2 cellular contexts compared by ENCODE assay signal in genomic region chr19:10206226-10206873, GRCh38.
A peak's percentile ranks its signal among the peaks of the same experiment; 100 is the strongest.
TF ChIP-seq lines count a peak whose summit lies in the region.

No MANE protein-coding gene starts in this region.

TF ChIP-seq in HepG2, 621 proteins besides CTCF, POLR2A, EP300 and RAD21 (continues in another document):
- TF ChIP-seq CBX2 (IDR thresholded peaks at IDR 0.05; ENCODE audit: low read depth, low read length): no peak
- 0 out of 2 replicates have a peak, but pooled peaks have one; percentile 19 for TF ChIP-seq CBX2 (CRISPR knock-in tag; IDR thresholded peaks at IDR 0.05; ENCODE audit: low read depth)
- 0 out of 2 replicates have a peak, but pooled peaks have one; percentile 6 for TF ChIP-seq ETV5 (CRISPR knock-in tag; IDR thresholded peaks at IDR 0.05; ENCODE audit: borderline replicate concordance)
- TF ChIP-seq SIX1 (CRISPR knock-in tag; IDR thresholded peaks at IDR 0.05; ENCODE audit: borderline replicate concordance): no peak
- peak; percentile 59; the same call in 1 of the 2 replicates for TF ChIP-seq HNF1B (CRISPR knock-in tag; IDR thresholded peaks at IDR 0.05)
- TF ChIP-seq ZBTB21 (CRISPR knock-in tag; IDR thresholded peaks at IDR 0.05): no peak
- TF ChIP-seq KLF6 (CRISPR knock-in tag; IDR thresholded peaks at IDR 0.05): peak; percentile 36; the same call in 1 of the 2 replicates
- no peak for TF ChIP-seq ZNF776 (CRISPR knock-in tag; IDR thresholded peaks at IDR 0.05)
- TF ChIP-seq, protein P1, sequence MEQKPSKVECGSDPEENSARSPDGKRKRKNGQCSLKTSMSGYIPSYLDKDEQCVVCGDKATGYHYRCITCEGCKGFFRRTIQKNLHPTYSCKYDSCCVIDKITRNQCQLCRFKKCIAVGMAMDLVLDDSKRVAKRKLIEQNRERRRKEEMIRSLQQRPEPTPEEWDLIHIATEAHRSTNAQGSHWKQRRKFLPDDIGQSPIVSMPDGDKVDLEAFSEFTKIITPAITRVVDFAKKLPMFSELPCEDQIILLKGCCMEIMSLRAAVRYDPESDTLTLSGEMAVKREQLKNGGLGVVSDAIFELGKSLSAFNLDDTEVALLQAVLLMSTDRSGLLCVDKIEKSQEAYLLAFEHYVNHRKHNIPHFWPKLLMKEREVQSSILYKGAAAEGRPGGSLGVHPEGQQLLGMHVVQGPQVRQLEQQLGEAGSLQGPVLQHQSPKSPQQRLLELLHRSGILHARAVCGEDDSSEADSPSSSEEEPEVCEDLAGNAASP (CRISPR knock-in tag; IDR thresholded peaks at IDR 0.05; ENCODE audit: borderline replicate concordance): 0 out of 2 replicates have a peak, but pooled peaks have one; percentile 17
- TF ChIP-seq, protein P2, sequence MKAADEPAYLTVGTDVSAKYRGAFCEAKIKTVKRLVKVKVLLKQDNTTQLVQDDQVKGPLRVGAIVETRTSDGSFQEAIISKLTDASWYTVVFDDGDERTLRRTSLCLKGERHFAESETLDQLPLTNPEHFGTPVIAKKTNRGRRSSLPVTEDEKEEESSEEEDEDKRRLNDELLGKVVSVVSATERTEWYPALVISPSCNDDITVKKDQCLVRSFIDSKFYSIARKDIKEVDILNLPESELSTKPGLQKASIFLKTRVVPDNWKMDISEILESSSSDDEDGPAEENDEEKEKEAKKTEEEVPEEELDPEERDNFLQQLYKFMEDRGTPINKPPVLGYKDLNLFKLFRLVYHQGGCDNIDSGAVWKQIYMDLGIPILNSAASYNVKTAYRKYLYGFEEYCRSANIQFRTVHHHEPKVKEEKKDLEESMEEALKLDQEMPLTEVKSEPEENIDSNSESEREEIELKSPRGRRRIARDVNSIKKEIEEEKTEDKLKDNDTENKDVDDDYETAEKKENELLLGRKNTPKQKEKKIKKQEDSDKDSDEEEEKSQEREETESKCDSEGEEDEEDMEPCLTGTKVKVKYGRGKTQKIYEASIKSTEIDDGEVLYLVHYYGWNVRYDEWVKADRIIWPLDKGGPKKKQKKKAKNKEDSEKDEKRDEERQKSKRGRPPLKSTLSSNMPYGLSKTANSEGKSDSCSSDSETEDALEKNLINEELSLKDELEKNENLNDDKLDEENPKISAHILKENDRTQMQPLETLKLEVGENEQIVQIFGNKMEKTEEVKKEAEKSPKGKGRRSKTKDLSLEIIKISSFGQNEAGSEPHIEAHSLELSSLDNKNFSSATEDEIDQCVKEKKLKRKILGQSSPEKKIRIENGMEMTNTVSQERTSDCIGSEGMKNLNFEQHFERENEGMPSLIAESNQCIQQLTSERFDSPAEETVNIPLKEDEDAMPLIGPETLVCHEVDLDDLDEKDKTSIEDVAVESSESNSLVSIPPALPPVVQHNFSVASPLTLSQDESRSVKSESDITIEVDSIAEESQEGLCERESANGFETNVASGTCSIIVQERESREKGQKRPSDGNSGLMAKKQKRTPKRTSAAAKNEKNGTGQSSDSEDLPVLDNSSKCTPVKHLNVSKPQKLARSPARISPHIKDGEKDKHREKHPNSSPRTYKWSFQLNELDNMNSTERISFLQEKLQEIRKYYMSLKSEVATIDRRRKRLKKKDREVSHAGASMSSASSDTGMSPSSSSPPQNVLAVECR (CRISPR knock-in tag; IDR thresholded peaks at IDR 0.05; ENCODE audit: borderline replicate concordance): peak; percentile 14; the same call in 1 of the 2 replicates
- 0 out of 2 replicates have a peak, but pooled peaks have one; percentile 44 for TF ChIP-seq ZNF292 (CRISPR knock-in tag; IDR thresholded peaks at IDR 0.05; ENCODE audit: borderline replicate concordance, low read depth)
- no peak for TF ChIP-seq NONO (IDR thresholded peaks at IDR 0.05)
- TF ChIP-seq NONO (CRISPR knock-in tag; conservative IDR thresholded peaks at IDR 0.05): no peak
- 0 out of 2 replicates have a peak, but pooled peaks have one; percentile 28 for TF ChIP-seq PHF8 (CRISPR knock-in tag; IDR thresholded peaks at IDR 0.05)
- no peak for TF ChIP-seq HNRNPLL (IDR thresholded peaks at IDR 0.05; ENCODE audit: low read depth, low read length, poor library complexity, severe bottlenecking)
- TF ChIP-seq REPIN1 (CRISPR knock-in tag; IDR thresholded peaks at IDR 0.05; ENCODE audit: borderline replicate concordance, low read depth): no peak
- TF ChIP-seq SMAD3 (CRISPR knock-in tag; IDR thresholded peaks at IDR 0.05): peak; percentile 62; the same call in 1 of the 2 replicates
- TF ChIP-seq U2AF2 (IDR thresholded peaks at IDR 0.05; ENCODE audit: low read depth, low read length): no peak
- TF ChIP-seq ZNF563 (CRISPR knock-in tag; IDR thresholded peaks at IDR 0.05): peak; percentile 59; the same call in 1 of the 2 replicates
- TF ChIP-seq FOXA3 (CRISPR knock-in tag; IDR thresholded peaks at IDR 0.05): 0 out of 2 replicates have a peak, but pooled peaks have one; percentile 11
- TF ChIP-seq NFIB (CRISPR knock-in tag; IDR thresholded peaks at IDR 0.05; ENCODE audit: borderline replicate concordance): no peak
- no peak for TF ChIP-seq LCORL (IDR thresholded peaks at IDR 0.05)
- TF ChIP-seq LCORL (CRISPR knock-in tag; IDR thresholded peaks at IDR 0.05): 0 out of 2 replicates have a peak, but pooled peaks have one; percentile 39
- TF ChIP-seq TEAD3 (CRISPR knock-in tag; optimal IDR thresholded peaks at IDR 0.05; ENCODE audit: borderline replicate concordance): peak; percentile 96
- TF ChIP-seq CBX5 (CRISPR knock-in tag; IDR thresholded peaks at IDR 0.05; ENCODE audit: borderline replicate concordance): 0 out of 2 replicates have a peak, but pooled peaks have one; percentile 19
- TF ChIP-seq ZNF768 (CRISPR knock-in tag; IDR thresholded peaks at IDR 0.05): peak; percentile 74; the same call in 1 of the 2 replicates
- peak; percentile 94 for TF ChIP-seq ZNF263 (CRISPR knock-in tag; IDR thresholded peaks at IDR 0.05)
- TF ChIP-seq DNMT3B (CRISPR knock-in tag; conservative IDR thresholded peaks at IDR 0.05): 0 out of 2 replicates have a peak, but pooled peaks have one; percentile 45
- no peak for TF ChIP-seq SETDB1 (CRISPR knock-in tag; IDR thresholded peaks at IDR 0.05; ENCODE audit: borderline replicate concordance)

TF ChIP-seq in SK-N-SH, 30 proteins besides CTCF, POLR2A, EP300 and RAD21:
- TF ChIP-seq USF2 (IDR thresholded peaks at IDR 0.05; ENCODE audit: borderline replicate concordance, low read depth, low read length) (no peak), RCOR1 (IDR thresholded peaks at IDR 0.05; ENCODE audit: low read length) (no peak), FOSL2 (IDR thresholded peaks at IDR 0.05; ENCODE audit: borderline replicate concordance, low read depth) (peak; percentile 37; the same call in 1 of the 2 replicates), EZH2phosphoT487 (IDR thresholded peaks at IDR 0.05; ENCODE audit: borderline replicate concordance, low read depth) (no peak), SIN3A (IDR thresholded peaks at IDR 0.05; ENCODE audit: borderline replicate concordance, low read depth, low read length) (no peak), JUND (IDR thresholded peaks at IDR 0.05) (no peak), FOXM1 (IDR thresholded peaks at IDR 0.05; ENCODE audit: low read depth) (no peak), FOXJ3 (CRISPR knock-in tag; IDR thresholded peaks at IDR 0.05) (no peak), YY1 (IDR thresholded peaks at IDR 0.05; ENCODE audit: low read depth) (no peak), RFX5 (IDR thresholded peaks at IDR 0.05; ENCODE audit: low read length) (no peak), CHD2 (IDR thresholded peaks at IDR 0.05; ENCODE audit: low read length, partially characterized antibody) (no peak), RXRA (IDR thresholded peaks at IDR 0.05; ENCODE audit: borderline replicate concordance, low read depth) (no peak), NFIC (IDR thresholded peaks at IDR 0.05; ENCODE audit: borderline replicate concordance) (no peak), MEF2A (IDR thresholded peaks at IDR 0.05; ENCODE audit: borderline replicate concordance, low read depth) (no peak), TEAD4 (IDR thresholded peaks at IDR 0.05; ENCODE audit: borderline replicate concordance, insufficient read depth) (no peak), NRF1 (IDR thresholded peaks at IDR 0.05; ENCODE audit: low read depth, low read length) (no peak)
- TF ChIP-seq, protein P3, sequence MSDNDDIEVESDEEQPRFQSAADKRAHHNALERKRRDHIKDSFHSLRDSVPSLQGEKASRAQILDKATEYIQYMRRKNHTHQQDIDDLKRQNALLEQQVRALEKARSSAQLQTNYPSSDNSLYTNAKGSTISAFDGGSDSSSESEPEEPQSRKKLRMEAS (IDR thresholded peaks at IDR 0.05; ENCODE audit: low read depth): peak; percentile 94
- TF ChIP-seq, protein P4, sequence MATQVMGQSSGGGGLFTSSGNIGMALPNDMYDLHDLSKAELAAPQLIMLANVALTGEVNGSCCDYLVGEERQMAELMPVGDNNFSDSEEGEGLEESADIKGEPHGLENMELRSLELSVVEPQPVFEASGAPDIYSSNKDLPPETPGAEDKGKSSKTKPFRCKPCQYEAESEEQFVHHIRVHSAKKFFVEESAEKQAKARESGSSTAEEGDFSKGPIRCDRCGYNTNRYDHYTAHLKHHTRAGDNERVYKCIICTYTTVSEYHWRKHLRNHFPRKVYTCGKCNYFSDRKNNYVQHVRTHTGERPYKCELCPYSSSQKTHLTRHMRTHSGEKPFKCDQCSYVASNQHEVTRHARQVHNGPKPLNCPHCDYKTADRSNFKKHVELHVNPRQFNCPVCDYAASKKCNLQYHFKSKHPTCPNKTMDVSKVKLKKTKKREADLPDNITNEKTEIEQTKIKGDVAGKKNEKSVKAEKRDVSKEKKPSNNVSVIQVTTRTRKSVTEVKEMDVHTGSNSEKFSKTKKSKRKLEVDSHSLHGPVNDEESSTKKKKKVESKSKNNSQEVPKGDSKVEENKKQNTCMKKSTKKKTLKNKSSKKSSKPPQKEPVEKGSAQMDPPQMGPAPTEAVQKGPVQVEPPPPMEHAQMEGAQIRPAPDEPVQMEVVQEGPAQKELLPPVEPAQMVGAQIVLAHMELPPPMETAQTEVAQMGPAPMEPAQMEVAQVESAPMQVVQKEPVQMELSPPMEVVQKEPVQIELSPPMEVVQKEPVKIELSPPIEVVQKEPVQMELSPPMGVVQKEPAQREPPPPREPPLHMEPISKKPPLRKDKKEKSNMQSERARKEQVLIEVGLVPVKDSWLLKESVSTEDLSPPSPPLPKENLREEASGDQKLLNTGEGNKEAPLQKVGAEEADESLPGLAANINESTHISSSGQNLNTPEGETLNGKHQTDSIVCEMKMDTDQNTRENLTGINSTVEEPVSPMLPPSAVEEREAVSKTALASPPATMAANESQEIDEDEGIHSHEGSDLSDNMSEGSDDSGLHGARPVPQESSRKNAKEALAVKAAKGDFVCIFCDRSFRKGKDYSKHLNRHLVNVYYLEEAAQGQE (IDR thresholded peaks at IDR 0.05; ENCODE audit: low read depth, low read length): no peak
- TF ChIP-seq, protein P5, sequence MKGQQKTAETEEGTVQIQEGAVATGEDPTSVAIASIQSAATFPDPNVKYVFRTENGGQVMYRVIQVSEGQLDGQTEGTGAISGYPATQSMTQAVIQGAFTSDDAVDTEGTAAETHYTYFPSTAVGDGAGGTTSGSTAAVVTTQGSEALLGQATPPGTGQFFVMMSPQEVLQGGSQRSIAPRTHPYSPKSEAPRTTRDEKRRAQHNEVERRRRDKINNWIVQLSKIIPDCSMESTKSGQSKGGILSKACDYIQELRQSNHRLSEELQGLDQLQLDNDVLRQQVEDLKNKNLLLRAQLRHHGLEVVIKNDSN (IDR thresholded peaks at IDR 0.05; ENCODE audit: borderline replicate concordance, low read depth): peak; percentile 60; the same call in 1 of the 2 replicates
- TF ChIP-seq, protein P6, sequence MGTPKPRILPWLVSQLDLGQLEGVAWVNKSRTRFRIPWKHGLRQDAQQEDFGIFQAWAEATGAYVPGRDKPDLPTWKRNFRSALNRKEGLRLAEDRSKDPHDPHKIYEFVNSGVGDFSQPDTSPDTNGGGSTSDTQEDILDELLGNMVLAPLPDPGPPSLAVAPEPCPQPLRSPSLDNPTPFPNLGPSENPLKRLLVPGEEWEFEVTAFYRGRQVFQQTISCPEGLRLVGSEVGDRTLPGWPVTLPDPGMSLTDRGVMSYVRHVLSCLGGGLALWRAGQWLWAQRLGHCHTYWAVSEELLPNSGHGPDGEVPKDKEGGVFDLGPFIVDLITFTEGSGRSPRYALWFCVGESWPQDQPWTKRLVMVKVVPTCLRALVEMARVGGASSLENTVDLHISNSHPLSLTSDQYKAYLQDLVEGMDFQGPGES (IDR thresholded peaks at IDR 0.05; ENCODE audit: low read depth, low read length): no peak
- TF ChIP-seq, protein P7, sequence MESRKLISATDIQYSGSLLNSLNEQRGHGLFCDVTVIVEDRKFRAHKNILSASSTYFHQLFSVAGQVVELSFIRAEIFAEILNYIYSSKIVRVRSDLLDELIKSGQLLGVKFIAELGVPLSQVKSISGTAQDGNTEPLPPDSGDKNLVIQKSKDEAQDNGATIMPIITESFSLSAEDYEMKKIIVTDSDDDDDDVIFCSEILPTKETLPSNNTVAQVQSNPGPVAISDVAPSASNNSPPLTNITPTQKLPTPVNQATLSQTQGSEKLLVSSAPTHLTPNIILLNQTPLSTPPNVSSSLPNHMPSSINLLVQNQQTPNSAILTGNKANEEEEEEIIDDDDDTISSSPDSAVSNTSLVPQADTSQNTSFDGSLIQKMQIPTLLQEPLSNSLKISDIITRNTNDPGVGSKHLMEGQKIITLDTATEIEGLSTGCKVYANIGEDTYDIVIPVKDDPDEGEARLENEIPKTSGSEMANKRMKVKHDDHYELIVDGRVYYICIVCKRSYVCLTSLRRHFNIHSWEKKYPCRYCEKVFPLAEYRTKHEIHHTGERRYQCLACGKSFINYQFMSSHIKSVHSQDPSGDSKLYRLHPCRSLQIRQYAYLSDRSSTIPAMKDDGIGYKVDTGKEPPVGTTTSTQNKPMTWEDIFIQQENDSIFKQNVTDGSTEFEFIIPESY (IDR thresholded peaks at IDR 0.05; ENCODE audit: borderline replicate concordance, low read depth): no peak
